Comparison of ENCODE assay signal across 2 cellular contexts in the genomic region with DNA sequence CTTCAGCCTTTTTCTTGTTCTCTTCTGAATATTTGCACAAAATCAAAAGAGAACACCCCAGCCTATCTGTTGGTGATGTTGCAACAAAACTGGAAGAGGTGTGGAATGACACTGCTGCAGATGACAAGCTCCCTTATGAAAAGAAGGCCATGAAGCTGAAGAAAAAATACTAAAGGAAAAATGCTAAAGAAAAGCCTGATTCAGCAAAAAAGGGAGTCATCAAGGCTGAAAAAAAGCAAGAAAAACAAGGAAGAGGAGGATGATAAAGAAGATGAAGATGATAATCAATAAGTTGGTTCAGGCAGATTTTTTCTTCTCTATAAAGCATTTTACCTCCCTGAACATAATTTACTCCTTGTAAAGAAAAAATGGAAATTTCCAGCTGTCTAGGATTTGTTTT.
TF ChIP-seq lines count a peak whose summit lies in the region.

No MANE protein-coding gene starts in this region.

TF ChIP-seq in HepG2, 621 proteins besides CTCF, POLR2A, EP300 and RAD21:
- TF ChIP-seq MAFK (conservative IDR thresholded peaks at IDR 0.05 in 1 of 2, IDR thresholded peaks at IDR 0.05 in 1 of 2; ENCODE audit: low read length in 2 of 2), result peak; percentile 77 to 86
- no peak for TF ChIP-seq ZNF607 (CRISPR knock-in tag; IDR thresholded peaks at IDR 0.05; ENCODE audit: borderline replicate concordance)
- no peak for TF ChIP-seq ZNF251 (CRISPR knock-in tag; IDR thresholded peaks at IDR 0.05)
- TF ChIP-seq MTF2 (CRISPR knock-in tag; IDR thresholded peaks at IDR 0.05; ENCODE audit: borderline replicate concordance), result no peak
- peak; percentile 81 for TF ChIP-seq MAFF (IDR thresholded peaks at IDR 0.05; ENCODE audit: low read depth, low read length)
- TF ChIP-seq, protein P1, sequence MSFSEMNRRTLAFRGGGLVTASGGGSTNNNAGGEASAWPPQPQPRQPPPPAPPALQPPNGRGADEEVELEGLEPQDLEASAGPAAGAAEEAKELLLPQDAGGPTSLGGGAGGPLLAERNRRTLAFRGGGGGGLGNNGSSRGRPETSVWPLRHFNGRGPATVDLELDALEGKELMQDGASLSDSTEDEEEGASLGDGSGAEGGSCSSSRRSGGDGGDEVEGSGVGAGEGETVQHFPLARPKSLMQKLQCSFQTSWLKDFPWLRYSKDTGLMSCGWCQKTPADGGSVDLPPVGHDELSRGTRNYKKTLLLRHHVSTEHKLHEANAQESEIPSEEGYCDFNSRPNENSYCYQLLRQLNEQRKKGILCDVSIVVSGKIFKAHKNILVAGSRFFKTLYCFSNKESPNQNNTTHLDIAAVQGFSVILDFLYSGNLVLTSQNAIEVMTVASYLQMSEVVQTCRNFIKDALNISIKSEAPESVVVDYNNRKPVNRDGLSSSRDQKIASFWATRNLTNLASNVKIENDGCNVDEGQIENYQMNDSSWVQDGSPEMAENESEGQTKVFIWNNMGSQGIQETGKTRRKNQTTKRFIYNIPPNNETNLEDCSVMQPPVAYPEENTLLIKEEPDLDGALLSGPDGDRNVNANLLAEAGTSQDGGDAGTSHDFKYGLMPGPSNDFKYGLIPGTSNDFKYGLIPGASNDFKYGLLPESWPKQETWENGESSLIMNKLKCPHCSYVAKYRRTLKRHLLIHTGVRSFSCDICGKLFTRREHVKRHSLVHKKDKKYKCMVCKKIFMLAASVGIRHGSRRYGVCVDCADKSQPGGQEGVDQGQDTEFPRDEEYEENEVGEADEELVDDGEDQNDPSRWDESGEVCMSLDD (CRISPR knock-in tag; IDR thresholded peaks at IDR 0.05; ENCODE audit: borderline replicate concordance), result no peak
- no peak for TF ChIP-seq SMARCC2 (IDR thresholded peaks at IDR 0.05)

TF ChIP-seq in K562, 482 proteins besides CTCF, POLR2A, EP300 and RAD21:
- no peak for TF ChIP-seq TRIM24 (IDR thresholded peaks at IDR 0.05)
- TF ChIP-seq KHSRP (IDR thresholded peaks at IDR 0.05), result no peak
- TF ChIP-seq, protein P2, sequence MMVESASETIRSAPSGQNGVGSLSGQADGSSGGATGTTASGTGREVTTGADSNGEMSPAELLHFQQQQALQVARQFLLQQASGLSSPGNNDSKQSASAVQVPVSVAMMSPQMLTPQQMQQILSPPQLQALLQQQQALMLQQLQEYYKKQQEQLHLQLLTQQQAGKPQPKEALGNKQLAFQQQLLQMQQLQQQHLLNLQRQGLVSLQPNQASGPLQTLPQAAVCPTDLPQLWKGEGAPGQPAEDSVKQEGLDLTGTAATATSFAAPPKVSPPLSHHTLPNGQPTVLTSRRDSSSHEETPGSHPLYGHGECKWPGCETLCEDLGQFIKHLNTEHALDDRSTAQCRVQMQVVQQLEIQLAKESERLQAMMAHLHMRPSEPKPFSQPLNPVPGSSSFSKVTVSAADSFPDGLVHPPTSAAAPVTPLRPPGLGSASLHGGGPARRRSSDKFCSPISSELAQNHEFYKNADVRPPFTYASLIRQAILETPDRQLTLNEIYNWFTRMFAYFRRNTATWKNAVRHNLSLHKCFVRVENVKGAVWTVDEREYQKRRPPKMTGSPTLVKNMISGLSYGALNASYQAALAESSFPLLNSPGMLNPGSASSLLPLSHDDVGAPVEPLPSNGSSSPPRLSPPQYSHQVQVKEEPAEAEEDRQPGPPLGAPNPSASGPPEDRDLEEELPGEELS (CRISPR knock-in tag; IDR thresholded peaks at IDR 0.05; ENCODE audit: borderline replicate concordance), result no peak
- no peak for TF ChIP-seq ETV6 (IDR thresholded peaks at IDR 0.05; ENCODE audit: borderline replicate concordance in 1 of 2, low read depth in 2 of 2, low read length in 1 of 2)
- TF ChIP-seq ETV6 (CRISPR knock-in tag; IDR thresholded peaks at IDR 0.05; ENCODE audit: borderline replicate concordance), result no peak
- no peak for TF ChIP-seq DDX20 (tag; IDR thresholded peaks at IDR 0.05; ENCODE audit: low read depth)
- no peak for TF ChIP-seq KLF10 (CRISPR knock-in tag; IDR thresholded peaks at IDR 0.05)
- TF ChIP-seq PCBP1 (IDR thresholded peaks at IDR 0.05; ENCODE audit: low read depth, low read length, poor library complexity, severe bottlenecking), result no peak
- TF ChIP-seq, protein P3, sequence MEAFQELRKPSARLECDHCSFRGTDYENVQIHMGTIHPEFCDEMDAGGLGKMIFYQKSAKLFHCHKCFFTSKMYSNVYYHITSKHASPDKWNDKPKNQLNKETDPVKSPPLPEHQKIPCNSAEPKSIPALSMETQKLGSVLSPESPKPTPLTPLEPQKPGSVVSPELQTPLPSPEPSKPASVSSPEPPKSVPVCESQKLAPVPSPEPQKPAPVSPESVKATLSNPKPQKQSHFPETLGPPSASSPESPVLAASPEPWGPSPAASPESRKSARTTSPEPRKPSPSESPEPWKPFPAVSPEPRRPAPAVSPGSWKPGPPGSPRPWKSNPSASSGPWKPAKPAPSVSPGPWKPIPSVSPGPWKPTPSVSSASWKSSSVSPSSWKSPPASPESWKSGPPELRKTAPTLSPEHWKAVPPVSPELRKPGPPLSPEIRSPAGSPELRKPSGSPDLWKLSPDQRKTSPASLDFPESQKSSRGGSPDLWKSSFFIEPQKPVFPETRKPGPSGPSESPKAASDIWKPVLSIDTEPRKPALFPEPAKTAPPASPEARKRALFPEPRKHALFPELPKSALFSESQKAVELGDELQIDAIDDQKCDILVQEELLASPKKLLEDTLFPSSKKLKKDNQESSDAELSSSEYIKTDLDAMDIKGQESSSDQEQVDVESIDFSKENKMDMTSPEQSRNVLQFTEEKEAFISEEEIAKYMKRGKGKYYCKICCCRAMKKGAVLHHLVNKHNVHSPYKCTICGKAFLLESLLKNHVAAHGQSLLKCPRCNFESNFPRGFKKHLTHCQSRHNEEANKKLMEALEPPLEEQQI (IDR thresholded peaks at IDR 0.05), result no peak
- TF ChIP-seq, protein P4, sequence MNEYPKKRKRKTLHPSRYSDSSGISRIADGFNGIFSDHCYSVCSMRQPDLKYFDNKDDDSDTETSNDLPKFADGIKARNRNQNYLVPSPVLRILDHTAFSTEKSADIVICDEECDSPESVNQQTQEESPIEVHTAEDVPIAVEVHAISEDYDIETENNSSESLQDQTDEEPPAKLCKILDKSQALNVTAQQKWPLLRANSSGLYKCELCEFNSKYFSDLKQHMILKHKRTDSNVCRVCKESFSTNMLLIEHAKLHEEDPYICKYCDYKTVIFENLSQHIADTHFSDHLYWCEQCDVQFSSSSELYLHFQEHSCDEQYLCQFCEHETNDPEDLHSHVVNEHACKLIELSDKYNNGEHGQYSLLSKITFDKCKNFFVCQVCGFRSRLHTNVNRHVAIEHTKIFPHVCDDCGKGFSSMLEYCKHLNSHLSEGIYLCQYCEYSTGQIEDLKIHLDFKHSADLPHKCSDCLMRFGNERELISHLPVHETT (CRISPR knock-in tag; conservative IDR thresholded peaks at IDR 0.05 in 1 of 2, IDR thresholded peaks at IDR 0.05 in 1 of 2), result no peak
- TF ChIP-seq, protein P5, sequence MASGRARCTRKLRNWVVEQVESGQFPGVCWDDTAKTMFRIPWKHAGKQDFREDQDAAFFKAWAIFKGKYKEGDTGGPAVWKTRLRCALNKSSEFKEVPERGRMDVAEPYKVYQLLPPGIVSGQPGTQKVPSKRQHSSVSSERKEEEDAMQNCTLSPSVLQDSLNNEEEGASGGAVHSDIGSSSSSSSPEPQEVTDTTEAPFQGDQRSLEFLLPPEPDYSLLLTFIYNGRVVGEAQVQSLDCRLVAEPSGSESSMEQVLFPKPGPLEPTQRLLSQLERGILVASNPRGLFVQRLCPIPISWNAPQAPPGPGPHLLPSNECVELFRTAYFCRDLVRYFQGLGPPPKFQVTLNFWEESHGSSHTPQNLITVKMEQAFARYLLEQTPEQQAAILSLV (tag; IDR thresholded peaks at IDR 0.05), result no peak
- peak; percentile 60 for TF ChIP-seq MAFF (IDR thresholded peaks at IDR 0.05; ENCODE audit: low read length)
- TF ChIP-seq ZNF316 (IDR thresholded peaks at IDR 0.05), result peak; percentile 66
- TF ChIP-seq, protein P6, sequence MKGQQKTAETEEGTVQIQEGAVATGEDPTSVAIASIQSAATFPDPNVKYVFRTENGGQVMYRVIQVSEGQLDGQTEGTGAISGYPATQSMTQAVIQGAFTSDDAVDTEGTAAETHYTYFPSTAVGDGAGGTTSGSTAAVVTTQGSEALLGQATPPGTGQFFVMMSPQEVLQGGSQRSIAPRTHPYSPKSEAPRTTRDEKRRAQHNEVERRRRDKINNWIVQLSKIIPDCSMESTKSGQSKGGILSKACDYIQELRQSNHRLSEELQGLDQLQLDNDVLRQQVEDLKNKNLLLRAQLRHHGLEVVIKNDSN (CRISPR knock-in tag; IDR thresholded peaks at IDR 0.05), result no peak
- peak; percentile 53 for TF ChIP-seq MAFG (tag; conservative IDR thresholded peaks at IDR 0.05)
- TF ChIP-seq, protein P7, sequence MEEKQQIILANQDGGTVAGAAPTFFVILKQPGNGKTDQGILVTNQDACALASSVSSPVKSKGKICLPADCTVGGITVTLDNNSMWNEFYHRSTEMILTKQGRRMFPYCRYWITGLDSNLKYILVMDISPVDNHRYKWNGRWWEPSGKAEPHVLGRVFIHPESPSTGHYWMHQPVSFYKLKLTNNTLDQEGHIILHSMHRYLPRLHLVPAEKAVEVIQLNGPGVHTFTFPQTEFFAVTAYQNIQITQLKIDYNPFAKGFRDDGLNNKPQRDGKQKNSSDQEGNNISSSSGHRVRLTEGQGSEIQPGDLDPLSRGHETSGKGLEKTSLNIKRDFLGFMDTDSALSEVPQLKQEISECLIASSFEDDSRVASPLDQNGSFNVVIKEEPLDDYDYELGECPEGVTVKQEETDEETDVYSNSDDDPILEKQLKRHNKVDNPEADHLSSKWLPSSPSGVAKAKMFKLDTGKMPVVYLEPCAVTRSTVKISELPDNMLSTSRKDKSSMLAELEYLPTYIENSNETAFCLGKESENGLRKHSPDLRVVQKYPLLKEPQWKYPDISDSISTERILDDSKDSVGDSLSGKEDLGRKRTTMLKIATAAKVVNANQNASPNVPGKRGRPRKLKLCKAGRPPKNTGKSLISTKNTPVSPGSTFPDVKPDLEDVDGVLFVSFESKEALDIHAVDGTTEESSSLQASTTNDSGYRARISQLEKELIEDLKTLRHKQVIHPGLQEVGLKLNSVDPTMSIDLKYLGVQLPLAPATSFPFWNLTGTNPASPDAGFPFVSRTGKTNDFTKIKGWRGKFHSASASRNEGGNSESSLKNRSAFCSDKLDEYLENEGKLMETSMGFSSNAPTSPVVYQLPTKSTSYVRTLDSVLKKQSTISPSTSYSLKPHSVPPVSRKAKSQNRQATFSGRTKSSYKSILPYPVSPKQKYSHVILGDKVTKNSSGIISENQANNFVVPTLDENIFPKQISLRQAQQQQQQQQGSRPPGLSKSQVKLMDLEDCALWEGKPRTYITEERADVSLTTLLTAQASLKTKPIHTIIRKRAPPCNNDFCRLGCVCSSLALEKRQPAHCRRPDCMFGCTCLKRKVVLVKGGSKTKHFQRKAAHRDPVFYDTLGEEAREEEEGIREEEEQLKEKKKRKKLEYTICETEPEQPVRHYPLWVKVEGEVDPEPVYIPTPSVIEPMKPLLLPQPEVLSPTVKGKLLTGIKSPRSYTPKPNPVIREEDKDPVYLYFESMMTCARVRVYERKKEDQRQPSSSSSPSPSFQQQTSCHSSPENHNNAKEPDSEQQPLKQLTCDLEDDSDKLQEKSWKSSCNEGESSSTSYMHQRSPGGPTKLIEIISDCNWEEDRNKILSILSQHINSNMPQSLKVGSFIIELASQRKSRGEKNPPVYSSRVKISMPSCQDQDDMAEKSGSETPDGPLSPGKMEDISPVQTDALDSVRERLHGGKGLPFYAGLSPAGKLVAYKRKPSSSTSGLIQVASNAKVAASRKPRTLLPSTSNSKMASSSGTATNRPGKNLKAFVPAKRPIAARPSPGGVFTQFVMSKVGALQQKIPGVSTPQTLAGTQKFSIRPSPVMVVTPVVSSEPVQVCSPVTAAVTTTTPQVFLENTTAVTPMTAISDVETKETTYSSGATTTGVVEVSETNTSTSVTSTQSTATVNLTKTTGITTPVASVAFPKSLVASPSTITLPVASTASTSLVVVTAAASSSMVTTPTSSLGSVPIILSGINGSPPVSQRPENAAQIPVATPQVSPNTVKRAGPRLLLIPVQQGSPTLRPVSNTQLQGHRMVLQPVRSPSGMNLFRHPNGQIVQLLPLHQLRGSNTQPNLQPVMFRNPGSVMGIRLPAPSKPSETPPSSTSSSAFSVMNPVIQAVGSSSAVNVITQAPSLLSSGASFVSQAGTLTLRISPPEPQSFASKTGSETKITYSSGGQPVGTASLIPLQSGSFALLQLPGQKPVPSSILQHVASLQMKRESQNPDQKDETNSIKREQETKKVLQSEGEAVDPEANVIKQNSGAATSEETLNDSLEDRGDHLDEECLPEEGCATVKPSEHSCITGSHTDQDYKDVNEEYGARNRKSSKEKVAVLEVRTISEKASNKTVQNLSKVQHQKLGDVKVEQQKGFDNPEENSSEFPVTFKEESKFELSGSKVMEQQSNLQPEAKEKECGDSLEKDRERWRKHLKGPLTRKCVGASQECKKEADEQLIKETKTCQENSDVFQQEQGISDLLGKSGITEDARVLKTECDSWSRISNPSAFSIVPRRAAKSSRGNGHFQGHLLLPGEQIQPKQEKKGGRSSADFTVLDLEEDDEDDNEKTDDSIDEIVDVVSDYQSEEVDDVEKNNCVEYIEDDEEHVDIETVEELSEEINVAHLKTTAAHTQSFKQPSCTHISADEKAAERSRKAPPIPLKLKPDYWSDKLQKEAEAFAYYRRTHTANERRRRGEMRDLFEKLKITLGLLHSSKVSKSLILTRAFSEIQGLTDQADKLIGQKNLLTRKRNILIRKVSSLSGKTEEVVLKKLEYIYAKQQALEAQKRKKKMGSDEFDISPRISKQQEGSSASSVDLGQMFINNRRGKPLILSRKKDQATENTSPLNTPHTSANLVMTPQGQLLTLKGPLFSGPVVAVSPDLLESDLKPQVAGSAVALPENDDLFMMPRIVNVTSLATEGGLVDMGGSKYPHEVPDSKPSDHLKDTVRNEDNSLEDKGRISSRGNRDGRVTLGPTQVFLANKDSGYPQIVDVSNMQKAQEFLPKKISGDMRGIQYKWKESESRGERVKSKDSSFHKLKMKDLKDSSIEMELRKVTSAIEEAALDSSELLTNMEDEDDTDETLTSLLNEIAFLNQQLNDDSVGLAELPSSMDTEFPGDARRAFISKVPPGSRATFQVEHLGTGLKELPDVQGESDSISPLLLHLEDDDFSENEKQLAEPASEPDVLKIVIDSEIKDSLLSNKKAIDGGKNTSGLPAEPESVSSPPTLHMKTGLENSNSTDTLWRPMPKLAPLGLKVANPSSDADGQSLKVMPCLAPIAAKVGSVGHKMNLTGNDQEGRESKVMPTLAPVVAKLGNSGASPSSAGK (IDR thresholded peaks at IDR 0.05), result no peak
- no peak for TF ChIP-seq ZNF830 (CRISPR knock-in tag; IDR thresholded peaks at IDR 0.05)
- TF ChIP-seq C11orf30 (IDR thresholded peaks at IDR 0.05; ENCODE audit: low read depth), result peak; percentile 55; the same call in 1 of the 2 replicates
- TF ChIP-seq MAFK (IDR thresholded peaks at IDR 0.05; ENCODE audit: low read length), result peak; percentile 56; the same call in 1 of the 2 replicates
- TF ChIP-seq FOXA1 (IDR thresholded peaks at IDR 0.05; ENCODE audit: borderline replicate concordance), result no peak
- TF ChIP-seq ETV5 (CRISPR knock-in tag; IDR thresholded peaks at IDR 0.05; ENCODE audit: low read depth), result no peak
